Comparison of ENCODE assay signal across 12 cellular contexts in the genomic region with DNA sequence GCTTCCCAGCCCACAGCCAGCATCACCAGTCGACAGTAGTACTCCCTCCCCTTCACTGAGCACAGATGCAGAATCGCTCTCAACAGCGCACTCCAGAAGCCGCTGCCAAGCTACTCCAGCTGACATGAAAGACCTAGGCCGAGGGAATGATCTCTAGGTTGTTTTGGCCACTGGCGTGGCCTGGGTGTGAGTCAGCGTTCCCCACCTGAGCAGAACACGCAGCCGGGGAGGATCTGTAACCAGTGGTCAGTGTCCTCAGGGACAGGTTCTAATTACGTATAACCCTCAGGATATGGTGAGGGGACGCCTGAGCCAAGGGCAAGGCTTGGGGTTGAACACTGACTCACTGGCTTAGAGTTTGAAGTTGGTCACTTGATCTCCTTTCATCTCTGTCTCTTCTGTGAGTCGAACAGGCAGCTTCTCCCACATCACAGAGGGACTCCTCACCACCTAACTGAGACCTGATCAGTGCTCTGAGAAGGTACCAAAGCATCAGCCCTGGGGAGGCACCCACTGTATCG.
DNase-seq lines count a peak whose midpoint lies in the region; FAIRE-seq and TF ChIP-seq lines count a peak whose summit lies in the region.
"Had no signal": no experiment of that assay in that cellular context is flagged by ENCODE, and none has a peak within 500 bp of the region (broad histone marks: within the 10 kb centered on the region; RNA-seq: fewer than 3 reads in every experiment).

No MANE protein-coding gene starts in this region.

- H3K36me3 Mint-ChIP-seq in endodermal cell (ENCODE audit: low read depth) (no peaks in the 10 kb centered on the region), nephron (ENCODE audit: low read depth) (no peaks in the 10 kb centered on the region)
- H3K36me3 Mint-ChIP-seq: IgD-negative memory B cell; naive thymus-derived CD8-positive, alpha-beta T cell had no signal

- no peaks in the 10 kb centered on the region for H3K9me3 ChIP-seq in endodermal cell (ENCODE audit: control insufficient read depth, low read length)

- no peaks in the 10 kb centered on the region for H3K27me3 ChIP-seq in endodermal cell (ENCODE audit: control insufficient read depth, insufficient read depth, low read length, poor library complexity, severe bottlenecking)

- peaks cover 14% of the 10 kb centered on the region for H3K4me1 Mint-ChIP-seq in endodermal cell
- H3K4me1 Mint-ChIP-seq in nephron: peaks cover 32% of the 10 kb centered on the region
- H3K4me1 Mint-ChIP-seq: IgD-negative memory B cell had no signal

- H3K27me3 Mint-ChIP-seq in endodermal cell (ENCODE audit: insufficient read depth) (no peaks in the 10 kb centered on the region), nephron (ENCODE audit: low read depth) (peaks cover 7% of the 10 kb centered on the region)
- H3K27me3 Mint-ChIP-seq: naive thymus-derived CD8-positive, alpha-beta T cell had no signal

- H3K4me1 ChIP-seq in endodermal cell (ENCODE audit: control insufficient read depth, insufficient read depth, low read length): peaks cover 7% of the 10 kb centered on the region

- H3K27ac Mint-ChIP-seq in endodermal cell (no peak overlapping the region), nephron (peak overlapping the region; percentile 7 to 66 (median 64))

- H3K9me3 Mint-ChIP-seq in endodermal cell: no peaks in the 10 kb centered on the region
- H3K9me3 Mint-ChIP-seq in nephron: no peaks in the 10 kb centered on the region
- H3K9me3 Mint-ChIP-seq: IgD-negative memory B cell; naive thymus-derived CD8-positive, alpha-beta T cell had no signal

- TF ChIP-seq CTCF in endodermal cell (conservative IDR thresholded peaks at IDR 0.05) (no peak), nephron (IDR thresholded peaks at IDR 0.05; ENCODE audit: unreplicated experiment in 3 of 3) (no peak)

- 87 to 88% methylated on average over 12 to 13 of the region's 13 CpGs for WGBS in endodermal cell (ENCODE audit: insufficient coverage in 1 of 2, insufficient read length in 1 of 2), 2 experiments

- H3K27ac ChIP-seq in endodermal cell (ENCODE audit: low read depth, low read length): peak overlapping the region; percentile 7

- H3K4me3 ChIP-seq in endodermal cell (ENCODE audit: low read length): no peak overlapping the region

- no peak overlapping the region for H3K9ac ChIP-seq in endodermal cell (ENCODE audit: extremely low read depth, low read length, poor library complexity, severe bottlenecking)

- H3K36me3 ChIP-seq in endodermal cell (ENCODE audit: control insufficient read depth, insufficient read depth, low read length): no peaks in the 10 kb centered on the region

- FAIRE-seq in frontal cortex (lab: Jason Lieb, UNC): no peak

- DNase-seq in AG08395 (ENCODE audit: low spot score): peak; percentile 69
- DNase-seq in NCI-H2196 treated with DMSO at 0.1 percent for 48 hours (lab: John Stamatoyannopoulos, UW; ENCODE audit: unreplicated experiment): peak; percentile 59
- DNase-seq in endodermal cell: no peak
- DNase-seq in SKM-1 (lab: John Stamatoyannopoulos, UW; ENCODE audit: unreplicated experiment): no peak
- DNase-seq in retina: no peak
- DNase-seq in frontal cortex (ENCODE audit: low spot score in 2 of 2): no peak
- no peak for DNase-seq in GDM1 (lab: John Stamatoyannopoulos, UW)
- DNase-seq: anterior cingulate cortex; stimulated activated naive CD4-positive, alpha-beta T cell treated with Interleukin-2 at 50 U/mL for 16 hours had no signal

- no peak overlapping the region for H3K4me3 Mint-ChIP-seq in endodermal cell
- H3K4me3 Mint-ChIP-seq in nephron: no peak overlapping the region
- H3K4me3 Mint-ChIP-seq: IgD-negative memory B cell; naive thymus-derived CD8-positive, alpha-beta T cell had no signal

Comparison
In these comparisons a context has a peak if more than half of its experiments do, and no peak if none do; other contexts are left out.
1. DNase-seq: peak in AG08395 (single experiment) and NCI-H2196 treated with DMSO at 0.1 percent for 48 hours (single experiment); none in endodermal cell (single experiment), SKM-1 (single experiment), retina (single experiment), frontal cortex (0 of 2) and GDM1 (single experiment).